In the genomic region with DNA sequence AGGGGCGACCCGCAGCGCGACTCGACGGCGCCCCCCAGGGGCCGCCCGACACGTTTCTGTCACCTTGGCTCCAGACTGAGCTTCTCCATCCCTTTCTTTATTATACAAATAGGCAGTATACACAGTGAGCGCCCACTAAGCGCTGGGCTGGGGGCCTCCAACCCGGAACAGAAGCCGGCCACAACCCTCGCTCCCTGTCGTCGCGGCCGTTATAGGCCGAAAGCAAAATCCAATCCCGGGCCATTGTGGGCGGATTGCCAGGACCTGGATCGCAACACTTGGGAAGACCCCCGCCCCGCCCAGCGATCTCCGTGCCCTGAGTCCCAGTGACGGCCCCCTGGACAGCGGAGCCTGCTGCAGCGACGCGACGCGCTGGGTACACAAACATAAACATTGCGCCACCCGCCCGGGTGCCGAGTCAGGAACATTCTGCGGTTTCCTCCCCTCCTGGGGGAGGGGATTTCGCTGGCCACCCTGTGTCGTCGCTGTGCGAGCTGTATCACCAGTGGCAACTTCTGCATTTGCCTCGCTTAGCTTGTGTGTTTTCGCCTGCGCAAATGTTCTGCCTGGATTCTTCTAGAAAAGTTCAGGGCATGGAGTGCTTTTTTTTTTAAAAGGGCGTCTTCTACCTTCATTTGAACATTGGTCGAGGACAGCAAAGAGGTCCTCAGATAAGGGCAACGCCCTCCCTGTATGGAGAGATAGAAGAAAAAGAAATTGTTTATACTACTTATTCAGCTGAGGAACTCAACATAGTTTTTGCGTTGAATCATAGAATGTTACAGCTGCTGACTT, we compare ENCODE assay signal across 1 cellular context.
TF ChIP-seq lines count a peak whose summit lies in the region.

No MANE protein-coding gene starts in this region.

TF ChIP-seq in HepG2, 621 proteins besides CTCF, POLR2A, EP300 and RAD21 (continued from another document and continues in another):
- TF ChIP-seq ZNF274 (CRISPR knock-in tag; IDR thresholded peaks at IDR 0.05) (0 out of 2 replicates have a peak, but pooled peaks have one; percentile 45), XBP1 (CRISPR knock-in tag; IDR thresholded peaks at IDR 0.05) (peak; percentile 82; the same call in 1 of the 2 replicates), MZF1 (CRISPR knock-in tag; IDR thresholded peaks at IDR 0.05; ENCODE audit: borderline replicate concordance) (no peak), IRF2 (CRISPR knock-in tag; IDR thresholded peaks at IDR 0.05) (peak; percentile 92), ZIK1 (CRISPR knock-in tag; IDR thresholded peaks at IDR 0.05; ENCODE audit: borderline replicate concordance, low read depth) (0 out of 2 replicates have a peak, but pooled peaks have one; percentile 43), ZNF703 (CRISPR knock-in tag; IDR thresholded peaks at IDR 0.05; ENCODE audit: borderline replicate concordance) (no peak), ZNF468 (CRISPR knock-in tag; IDR thresholded peaks at IDR 0.05) (no peak), CREB1 (IDR thresholded peaks at IDR 0.05) (peak; percentile 73), CREB1 (CRISPR knock-in tag; IDR thresholded peaks at IDR 0.05) (no peak), ZNF292 (CRISPR knock-in tag; IDR thresholded peaks at IDR 0.05; ENCODE audit: borderline replicate concordance, low read depth) (peak; percentile 94; the same call in 1 of the 2 replicates), ZFX (CRISPR knock-in tag; IDR thresholded peaks at IDR 0.05; ENCODE audit: low read depth) (peak; percentile 61), POLR2AphosphoS5 (IDR thresholded peaks at IDR 0.05; ENCODE audit: low read depth, low read length) (peak; percentile 35; the same call in 1 of the 2 replicates), ZNF780A (CRISPR knock-in tag; IDR thresholded peaks at IDR 0.05) (peak; percentile 81; the same call in 1 of the 2 replicates), SAP130 (CRISPR knock-in tag; IDR thresholded peaks at IDR 0.05; ENCODE audit: low read depth) (peak; percentile 92), JUNB (CRISPR knock-in tag; IDR thresholded peaks at IDR 0.05; ENCODE audit: borderline replicate concordance) (no peak; the same call in 1 of the 2 replicates), MEF2D (CRISPR knock-in tag; IDR thresholded peaks at IDR 0.05) (peak; percentile 92), TARDBP (CRISPR knock-in tag; IDR thresholded peaks at IDR 0.05) (peak; percentile 28; the same call in 1 of the 2 replicates), PTBP1 (IDR thresholded peaks at IDR 0.05; ENCODE audit: low read depth, low read length, poor library complexity, severe bottlenecking) (peak; percentile 49)
- TF ChIP-seq, protein P1, sequence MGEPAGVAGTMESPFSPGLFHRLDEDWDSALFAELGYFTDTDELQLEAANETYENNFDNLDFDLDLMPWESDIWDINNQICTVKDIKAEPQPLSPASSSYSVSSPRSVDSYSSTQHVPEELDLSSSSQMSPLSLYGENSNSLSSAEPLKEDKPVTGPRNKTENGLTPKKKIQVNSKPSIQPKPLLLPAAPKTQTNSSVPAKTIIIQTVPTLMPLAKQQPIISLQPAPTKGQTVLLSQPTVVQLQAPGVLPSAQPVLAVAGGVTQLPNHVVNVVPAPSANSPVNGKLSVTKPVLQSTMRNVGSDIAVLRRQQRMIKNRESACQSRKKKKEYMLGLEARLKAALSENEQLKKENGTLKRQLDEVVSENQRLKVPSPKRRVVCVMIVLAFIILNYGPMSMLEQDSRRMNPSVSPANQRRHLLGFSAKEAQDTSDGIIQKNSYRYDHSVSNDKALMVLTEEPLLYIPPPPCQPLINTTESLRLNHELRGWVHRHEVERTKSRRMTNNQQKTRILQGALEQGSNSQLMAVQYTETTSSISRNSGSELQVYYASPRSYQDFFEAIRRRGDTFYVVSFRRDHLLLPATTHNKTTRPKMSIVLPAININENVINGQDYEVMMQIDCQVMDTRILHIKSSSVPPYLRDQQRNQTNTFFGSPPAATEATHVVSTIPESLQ (CRISPR knock-in tag; conservative IDR thresholded peaks at IDR 0.05) = no peak
- TF ChIP-seq, protein P2, sequence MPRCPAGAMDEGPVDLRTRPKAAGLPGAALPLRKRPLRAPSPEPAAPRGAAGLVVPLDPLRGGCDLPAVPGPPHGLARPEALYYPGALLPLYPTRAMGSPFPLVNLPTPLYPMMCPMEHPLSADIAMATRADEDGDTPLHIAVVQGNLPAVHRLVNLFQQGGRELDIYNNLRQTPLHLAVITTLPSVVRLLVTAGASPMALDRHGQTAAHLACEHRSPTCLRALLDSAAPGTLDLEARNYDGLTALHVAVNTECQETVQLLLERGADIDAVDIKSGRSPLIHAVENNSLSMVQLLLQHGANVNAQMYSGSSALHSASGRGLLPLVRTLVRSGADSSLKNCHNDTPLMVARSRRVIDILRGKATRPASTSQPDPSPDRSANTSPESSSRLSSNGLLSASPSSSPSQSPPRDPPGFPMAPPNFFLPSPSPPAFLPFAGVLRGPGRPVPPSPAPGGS (CRISPR knock-in tag; IDR thresholded peaks at IDR 0.05) = no peak
- TF ChIP-seq, protein P3, sequence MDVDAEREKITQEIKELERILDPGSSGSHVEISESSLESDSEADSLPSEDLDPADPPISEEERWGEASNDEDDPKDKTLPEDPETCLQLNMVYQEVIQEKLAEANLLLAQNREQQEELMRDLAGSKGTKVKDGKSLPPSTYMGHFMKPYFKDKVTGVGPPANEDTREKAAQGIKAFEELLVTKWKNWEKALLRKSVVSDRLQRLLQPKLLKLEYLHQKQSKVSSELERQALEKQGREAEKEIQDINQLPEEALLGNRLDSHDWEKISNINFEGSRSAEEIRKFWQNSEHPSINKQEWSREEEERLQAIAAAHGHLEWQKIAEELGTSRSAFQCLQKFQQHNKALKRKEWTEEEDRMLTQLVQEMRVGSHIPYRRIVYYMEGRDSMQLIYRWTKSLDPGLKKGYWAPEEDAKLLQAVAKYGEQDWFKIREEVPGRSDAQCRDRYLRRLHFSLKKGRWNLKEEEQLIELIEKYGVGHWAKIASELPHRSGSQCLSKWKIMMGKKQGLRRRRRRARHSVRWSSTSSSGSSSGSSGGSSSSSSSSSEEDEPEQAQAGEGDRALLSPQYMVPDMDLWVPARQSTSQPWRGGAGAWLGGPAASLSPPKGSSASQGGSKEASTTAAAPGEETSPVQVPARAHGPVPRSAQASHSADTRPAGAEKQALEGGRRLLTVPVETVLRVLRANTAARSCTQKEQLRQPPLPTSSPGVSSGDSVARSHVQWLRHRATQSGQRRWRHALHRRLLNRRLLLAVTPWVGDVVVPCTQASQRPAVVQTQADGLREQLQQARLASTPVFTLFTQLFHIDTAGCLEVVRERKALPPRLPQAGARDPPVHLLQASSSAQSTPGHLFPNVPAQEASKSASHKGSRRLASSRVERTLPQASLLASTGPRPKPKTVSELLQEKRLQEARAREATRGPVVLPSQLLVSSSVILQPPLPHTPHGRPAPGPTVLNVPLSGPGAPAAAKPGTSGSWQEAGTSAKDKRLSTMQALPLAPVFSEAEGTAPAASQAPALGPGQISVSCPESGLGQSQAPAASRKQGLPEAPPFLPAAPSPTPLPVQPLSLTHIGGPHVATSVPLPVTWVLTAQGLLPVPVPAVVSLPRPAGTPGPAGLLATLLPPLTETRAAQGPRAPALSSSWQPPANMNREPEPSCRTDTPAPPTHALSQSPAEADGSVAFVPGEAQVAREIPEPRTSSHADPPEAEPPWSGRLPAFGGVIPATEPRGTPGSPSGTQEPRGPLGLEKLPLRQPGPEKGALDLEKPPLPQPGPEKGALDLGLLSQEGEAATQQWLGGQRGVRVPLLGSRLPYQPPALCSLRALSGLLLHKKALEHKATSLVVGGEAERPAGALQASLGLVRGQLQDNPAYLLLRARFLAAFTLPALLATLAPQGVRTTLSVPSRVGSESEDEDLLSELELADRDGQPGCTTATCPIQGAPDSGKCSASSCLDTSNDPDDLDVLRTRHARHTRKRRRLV (CRISPR knock-in tag; IDR thresholded peaks at IDR 0.05) = peak; percentile 57; the same call in 1 of the 2 replicates
- TF ChIP-seq, protein P4, sequence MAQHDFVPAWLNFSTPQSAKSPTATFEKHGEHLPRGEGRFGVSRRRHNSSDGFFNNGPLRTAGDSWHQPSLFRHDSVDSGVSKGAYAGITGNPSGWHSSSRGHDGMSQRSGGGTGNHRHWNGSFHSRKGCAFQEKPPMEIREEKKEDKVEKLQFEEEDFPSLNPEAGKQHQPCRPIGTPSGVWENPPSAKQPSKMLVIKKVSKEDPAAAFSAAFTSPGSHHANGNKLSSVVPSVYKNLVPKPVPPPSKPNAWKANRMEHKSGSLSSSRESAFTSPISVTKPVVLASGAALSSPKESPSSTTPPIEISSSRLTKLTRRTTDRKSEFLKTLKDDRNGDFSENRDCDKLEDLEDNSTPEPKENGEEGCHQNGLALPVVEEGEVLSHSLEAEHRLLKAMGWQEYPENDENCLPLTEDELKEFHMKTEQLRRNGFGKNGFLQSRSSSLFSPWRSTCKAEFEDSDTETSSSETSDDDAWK (CRISPR knock-in tag; IDR thresholded peaks at IDR 0.05) = no peak
- TF ChIP-seq, protein P5, sequence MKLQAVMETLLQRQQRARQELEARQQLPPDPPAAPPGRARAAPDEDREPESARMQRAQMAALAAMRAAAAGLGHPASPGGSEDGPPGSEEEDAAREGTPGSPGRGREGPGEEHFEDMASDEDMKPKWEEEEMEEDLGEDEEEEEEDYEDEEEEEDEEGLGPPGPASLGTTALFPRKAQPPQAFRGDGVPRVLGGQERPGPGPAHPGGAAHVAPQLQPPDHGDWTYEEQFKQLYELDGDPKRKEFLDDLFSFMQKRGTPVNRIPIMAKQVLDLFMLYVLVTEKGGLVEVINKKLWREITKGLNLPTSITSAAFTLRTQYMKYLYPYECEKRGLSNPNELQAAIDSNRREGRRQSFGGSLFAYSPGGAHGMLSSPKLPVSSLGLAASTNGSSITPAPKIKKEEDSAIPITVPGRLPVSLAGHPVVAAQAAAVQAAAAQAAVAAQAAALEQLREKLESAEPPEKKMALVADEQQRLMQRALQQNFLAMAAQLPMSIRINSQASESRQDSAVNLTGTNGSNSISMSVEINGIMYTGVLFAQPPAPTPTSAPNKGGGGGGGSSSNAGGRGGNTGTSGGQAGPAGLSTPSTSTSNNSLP (IDR thresholded peaks at IDR 0.05; ENCODE audit: low read depth, low read length) = no peak; the same call in 1 of the 2 replicates
- TF ChIP-seq, protein P6, sequence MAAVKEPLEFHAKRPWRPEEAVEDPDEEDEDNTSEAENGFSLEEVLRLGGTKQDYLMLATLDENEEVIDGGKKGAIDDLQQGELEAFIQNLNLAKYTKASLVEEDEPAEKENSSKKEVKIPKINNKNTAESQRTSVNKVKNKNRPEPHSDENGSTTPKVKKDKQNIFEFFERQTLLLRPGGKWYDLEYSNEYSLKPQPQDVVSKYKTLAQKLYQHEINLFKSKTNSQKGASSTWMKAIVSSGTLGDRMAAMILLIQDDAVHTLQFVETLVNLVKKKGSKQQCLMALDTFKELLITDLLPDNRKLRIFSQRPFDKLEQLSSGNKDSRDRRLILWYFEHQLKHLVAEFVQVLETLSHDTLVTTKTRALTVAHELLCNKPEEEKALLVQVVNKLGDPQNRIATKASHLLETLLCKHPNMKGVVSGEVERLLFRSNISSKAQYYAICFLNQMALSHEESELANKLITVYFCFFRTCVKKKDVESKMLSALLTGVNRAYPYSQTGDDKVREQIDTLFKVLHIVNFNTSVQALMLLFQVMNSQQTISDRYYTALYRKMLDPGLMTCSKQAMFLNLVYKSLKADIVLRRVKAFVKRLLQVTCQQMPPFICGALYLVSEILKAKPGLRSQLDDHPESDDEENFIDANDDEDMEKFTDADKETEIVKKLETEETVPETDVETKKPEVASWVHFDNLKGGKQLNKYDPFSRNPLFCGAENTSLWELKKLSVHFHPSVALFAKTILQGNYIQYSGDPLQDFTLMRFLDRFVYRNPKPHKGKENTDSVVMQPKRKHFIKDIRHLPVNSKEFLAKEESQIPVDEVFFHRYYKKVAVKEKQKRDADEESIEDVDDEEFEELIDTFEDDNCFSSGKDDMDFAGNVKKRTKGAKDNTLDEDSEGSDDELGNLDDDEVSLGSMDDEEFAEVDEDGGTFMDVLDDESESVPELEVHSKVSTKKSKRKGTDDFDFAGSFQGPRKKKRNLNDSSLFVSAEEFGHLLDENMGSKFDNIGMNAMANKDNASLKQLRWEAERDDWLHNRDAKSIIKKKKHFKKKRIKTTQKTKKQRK (IDR thresholded peaks at IDR 0.05; ENCODE audit: low read length) = no peak
- TF ChIP-seq, protein P7, sequence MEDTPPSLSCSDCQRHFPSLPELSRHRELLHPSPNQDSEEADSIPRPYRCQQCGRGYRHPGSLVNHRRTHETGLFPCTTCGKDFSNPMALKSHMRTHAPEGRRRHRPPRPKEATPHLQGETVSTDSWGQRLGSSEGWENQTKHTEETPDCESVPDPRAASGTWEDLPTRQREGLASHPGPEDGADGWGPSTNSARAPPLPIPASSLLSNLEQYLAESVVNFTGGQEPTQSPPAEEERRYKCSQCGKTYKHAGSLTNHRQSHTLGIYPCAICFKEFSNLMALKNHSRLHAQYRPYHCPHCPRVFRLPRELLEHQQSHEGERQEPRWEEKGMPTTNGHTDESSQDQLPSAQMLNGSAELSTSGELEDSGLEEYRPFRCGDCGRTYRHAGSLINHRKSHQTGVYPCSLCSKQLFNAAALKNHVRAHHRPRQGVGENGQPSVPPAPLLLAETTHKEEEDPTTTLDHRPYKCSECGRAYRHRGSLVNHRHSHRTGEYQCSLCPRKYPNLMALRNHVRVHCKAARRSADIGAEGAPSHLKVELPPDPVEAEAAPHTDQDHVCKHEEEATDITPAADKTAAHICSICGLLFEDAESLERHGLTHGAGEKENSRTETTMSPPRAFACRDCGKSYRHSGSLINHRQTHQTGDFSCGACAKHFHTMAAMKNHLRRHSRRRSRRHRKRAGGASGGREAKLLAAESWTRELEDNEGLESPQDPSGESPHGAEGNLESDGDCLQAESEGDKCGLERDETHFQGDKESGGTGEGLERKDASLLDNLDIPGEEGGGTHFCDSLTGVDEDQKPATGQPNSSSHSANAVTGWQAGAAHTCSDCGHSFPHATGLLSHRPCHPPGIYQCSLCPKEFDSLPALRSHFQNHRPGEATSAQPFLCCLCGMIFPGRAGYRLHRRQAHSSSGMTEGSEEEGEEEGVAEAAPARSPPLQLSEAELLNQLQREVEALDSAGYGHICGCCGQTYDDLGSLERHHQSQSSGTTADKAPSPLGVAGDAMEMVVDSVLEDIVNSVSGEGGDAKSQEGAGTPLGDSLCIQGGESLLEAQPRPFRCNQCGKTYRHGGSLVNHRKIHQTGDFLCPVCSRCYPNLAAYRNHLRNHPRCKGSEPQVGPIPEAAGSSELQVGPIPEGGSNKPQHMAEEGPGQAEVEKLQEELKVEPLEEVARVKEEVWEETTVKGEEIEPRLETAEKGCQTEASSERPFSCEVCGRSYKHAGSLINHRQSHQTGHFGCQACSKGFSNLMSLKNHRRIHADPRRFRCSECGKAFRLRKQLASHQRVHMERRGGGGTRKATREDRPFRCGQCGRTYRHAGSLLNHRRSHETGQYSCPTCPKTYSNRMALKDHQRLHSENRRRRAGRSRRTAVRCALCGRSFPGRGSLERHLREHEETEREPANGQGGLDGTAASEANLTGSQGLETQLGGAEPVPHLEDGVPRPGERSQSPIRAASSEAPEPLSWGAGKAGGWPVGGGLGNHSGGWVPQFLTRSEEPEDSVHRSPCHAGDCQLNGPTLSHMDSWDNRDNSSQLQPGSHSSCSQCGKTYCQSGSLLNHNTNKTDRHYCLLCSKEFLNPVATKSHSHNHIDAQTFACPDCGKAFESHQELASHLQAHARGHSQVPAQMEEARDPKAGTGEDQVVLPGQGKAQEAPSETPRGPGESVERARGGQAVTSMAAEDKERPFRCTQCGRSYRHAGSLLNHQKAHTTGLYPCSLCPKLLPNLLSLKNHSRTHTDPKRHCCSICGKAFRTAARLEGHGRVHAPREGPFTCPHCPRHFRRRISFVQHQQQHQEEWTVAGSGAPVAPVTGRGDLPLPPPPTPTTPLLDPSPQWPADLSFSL (CRISPR knock-in tag; IDR thresholded peaks at IDR 0.05) = no peak; the same call in 1 of the 2 replicates
- TF ChIP-seq, protein P8, sequence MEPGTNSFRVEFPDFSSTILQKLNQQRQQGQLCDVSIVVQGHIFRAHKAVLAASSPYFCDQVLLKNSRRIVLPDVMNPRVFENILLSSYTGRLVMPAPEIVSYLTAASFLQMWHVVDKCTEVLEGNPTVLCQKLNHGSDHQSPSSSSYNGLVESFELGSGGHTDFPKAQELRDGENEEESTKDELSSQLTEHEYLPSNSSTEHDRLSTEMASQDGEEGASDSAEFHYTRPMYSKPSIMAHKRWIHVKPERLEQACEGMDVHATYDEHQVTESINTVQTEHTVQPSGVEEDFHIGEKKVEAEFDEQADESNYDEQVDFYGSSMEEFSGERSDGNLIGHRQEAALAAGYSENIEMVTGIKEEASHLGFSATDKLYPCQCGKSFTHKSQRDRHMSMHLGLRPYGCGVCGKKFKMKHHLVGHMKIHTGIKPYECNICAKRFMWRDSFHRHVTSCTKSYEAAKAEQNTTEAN (CRISPR knock-in tag; conservative IDR thresholded peaks at IDR 0.05) = peak; percentile 93
